Comparison of ENCODE assay signal across 14 cellular contexts in the genomic region with DNA sequence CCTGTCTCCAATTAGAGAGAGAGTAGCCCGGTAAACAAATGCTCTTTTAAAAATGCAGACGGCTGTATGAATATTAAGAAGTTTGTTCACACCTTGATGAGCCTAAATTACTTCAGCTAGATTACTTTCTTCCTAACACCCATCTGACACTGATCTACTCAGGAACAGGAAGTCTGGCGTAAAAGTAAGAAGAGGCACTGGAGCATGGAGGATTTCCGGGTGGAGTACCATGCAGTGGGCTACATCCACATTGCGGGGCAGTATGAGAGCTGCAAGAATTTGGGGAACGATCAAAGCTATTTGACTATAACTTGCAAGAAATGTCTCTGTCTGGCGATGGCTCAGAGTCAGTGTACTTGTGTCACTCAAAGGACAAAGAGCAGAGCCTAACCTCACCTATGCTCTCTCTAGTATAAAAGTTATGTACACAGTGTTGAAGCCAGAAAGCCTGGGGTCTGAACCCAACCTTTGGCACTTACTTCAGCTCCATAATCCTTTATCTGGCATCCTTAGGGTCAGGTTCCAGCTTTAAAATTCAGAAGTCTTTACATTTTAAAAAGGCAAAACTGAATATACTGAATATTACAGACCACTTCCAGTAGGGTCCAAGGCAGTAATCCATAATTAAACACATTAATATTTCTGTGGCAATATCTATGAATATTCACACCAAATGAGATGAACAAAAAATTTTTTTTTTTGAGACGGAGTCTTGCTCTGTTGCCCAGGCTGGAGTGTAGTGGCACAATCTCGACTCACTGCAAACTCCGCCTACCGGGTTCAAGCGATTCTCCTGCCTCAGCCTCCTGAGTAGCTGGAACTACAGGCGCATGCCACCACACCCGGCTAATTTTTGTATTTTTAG. TPM values are rescaled to one million over a fixed set of nuclear protein-coding genes. Genes with fewer than 3 reads are reported as not detected.
DNase-seq lines count a peak whose midpoint lies in the region; ATAC-seq, FAIRE-seq and TF ChIP-seq lines count a peak whose summit lies in the region.
"Had no signal": no experiment of that assay in that cellular context is flagged by ENCODE, and none has a peak within 500 bp of the region (broad histone marks: within the 10 kb centered on the region; RNA-seq: fewer than 3 reads in every experiment).

No MANE protein-coding gene starts in this region.

- in situ Hi-C loops in K562 (cut with MboI) = no loop called here

- H3K9ac ChIP-seq in K562 (ENCODE audit: insufficient read depth in 1 of 2, low read depth in 2 of 2, low read length in 2 of 2) = no peak overlapping the region

- no peaks in the 10 kb centered on the region for H3K9me1 ChIP-seq in K562 (ENCODE audit: control insufficient read depth, insufficient read depth, low read length)

- peaks cover 23% of the 10 kb centered on the region for H3K4me1 Mint-ChIP-seq in type B pancreatic cell (ENCODE audit: unreplicated experiment)
- no peaks in the 10 kb centered on the region for H3K4me1 Mint-ChIP-seq in HFFc6 (ENCODE audit: low read depth)

- TF ChIP-seq CTCF in K562 (IDR thresholded peaks at IDR 0.05 in 2 of 3, conservative IDR thresholded peaks at IDR 0.05 in 1 of 3; ENCODE audit: insufficient read depth in 2 of 3, low read depth in 1 of 3, low read length in 3 of 3) = no peak
- TF ChIP-seq CTCF in type B pancreatic cell (conservative IDR thresholded peaks at IDR 0.05) = no peak
- TF ChIP-seq CTCF in vagina (IDR thresholded peaks at IDR 0.05) = no peak
- TF ChIP-seq CTCF in HFFc6 (IDR thresholded peaks at IDR 0.05) = no peak

- H3K36me3 Mint-ChIP-seq in type B pancreatic cell (peaks cover 17% of the 10 kb centered on the region), HFFc6 (ENCODE audit: low read depth) (peaks cover 14% of the 10 kb centered on the region; the same call in 1 of the 2 replicates)

- no peak for TF ChIP-seq EP300 in K562 (IDR thresholded peaks at IDR 0.05; ENCODE audit: low read length)

- WGBS in K562 (ENCODE audit: insufficient coverage, low coverage, missing lambda C conversion rate) = 89% methylated on average over 14 of the region's 14 CpGs

- no peak overlapping the region for H2AFZ ChIP-seq in K562 (ENCODE audit: low read depth, low read length)

- H3K27me3 ChIP-seq in K562 (ENCODE audit: control insufficient read depth in 2 of 2, insufficient read depth in 2 of 2, low read length in 2 of 2) (no peaks in the 10 kb centered on the region), vagina (no peaks in the 10 kb centered on the region)

- no peak overlapping the region for H3K27ac ChIP-seq in K562 (ENCODE audit: extremely low read depth, low read depth, low read length)
- H3K27ac ChIP-seq in vagina = no peak overlapping the region
- H3K27ac ChIP-seq: SK-N-MC had no signal

- H4K20me1 ChIP-seq in K562 (replicated peaks; ENCODE audit: control insufficient read depth, insufficient read depth, low read length) = 0 out of 2 replicates have a peak, but pooled peaks cover 2% of the 10 kb centered on the region

- H3K36me3 ChIP-seq in K562 (ENCODE audit: control insufficient read depth, insufficient read depth, low read length) (peaks cover 61% of the 10 kb centered on the region), vagina (peaks cover 0 to 17% of the 10 kb centered on the region in 2 donors)

- H3K79me2 ChIP-seq in K562 (ENCODE audit: control insufficient read depth, insufficient read depth, low read length) = peaks cover 3% of the 10 kb centered on the region; the same call in 1 of the 3 replicates

- no peak overlapping the region for H3K4me3 Mint-ChIP-seq in type B pancreatic cell
- H3K4me3 Mint-ChIP-seq in HFFc6 = no peak overlapping the region
- H3K4me3 Mint-ChIP-seq: activated T-cell treated with anti-CD3 and anti-CD28 coated beads, Interleukin-2, amount 50 U/mL, for 24 hours; dendritic cell treated with granulocyte-macrophage colony-stimulating factor and Interleukin-4, amounts not matched to agents 40 ng/mL and 50 ng/mL, for 4 days had no signal

- DNase-seq in K562 (ENCODE audit: extremely low read depth in 1 of 4, low spot score in 3 of 4) (no peak), type B pancreatic cell (ENCODE audit: extremely low spot score, unreplicated experiment) (no peak), vagina (ENCODE audit: extremely low spot score in 2 of 2) (no peak), HFFc6 (no peak)
- DNase-seq: activated T-cell treated with anti-CD3 and anti-CD28 coated beads, Interleukin-2, amount 50 U/mL, for 24 hours; amniotic stem cell; NCI-H187; NK-92 treated with Interleukin-12 subunit alpha and Interleukin-12 subunit beta, amount 100 ng/mL, for 24 hours had no signal

- H3K27ac Mint-ChIP-seq in type B pancreatic cell (peak overlapping the region; percentile 9), HFFc6 (no peak overlapping the region)
- H3K27ac Mint-ChIP-seq: activated T-cell treated with anti-CD3 and anti-CD28 coated beads, Interleukin-2, amount 50 U/mL, for 24 hours; dendritic cell treated with granulocyte-macrophage colony-stimulating factor and Interleukin-4, amounts not matched to agents 40 ng/mL and 50 ng/mL, for 4 days had no signal

- FAIRE-seq in K562 (lab: Jason Lieb, UNC) = no peak

- intact Hi-C loops in K562 (cut with micrococcal nuclease) = no loop called here
- intact Hi-C loops in vagina (cut with DNase I) = no loop called here

- H3K27me3 Mint-ChIP-seq in type B pancreatic cell (no peaks in the 10 kb centered on the region), HFFc6 (ENCODE audit: insufficient read depth) (no peaks in the 10 kb centered on the region)
- H3K27me3 Mint-ChIP-seq: activated T-cell treated with anti-CD3 and anti-CD28 coated beads, Interleukin-2, amount 50 U/mL, for 24 hours; dendritic cell treated with granulocyte-macrophage colony-stimulating factor and Interleukin-4, amounts not matched to agents 40 ng/mL and 50 ng/mL, for 4 days had no signal

- H3K9me3 ChIP-seq in K562 (replicated peaks; ENCODE audit: control insufficient read depth, insufficient read depth, low read depth, low read length) (no peaks in the 10 kb centered on the region), vagina (no peaks in the 10 kb centered on the region)

- BruUV-seq in K562 (replicated peaks; lab: Mats Ljungman, UMichigan) = no TSS peak

- H3K9me3 Mint-ChIP-seq in type B pancreatic cell (no peaks in the 10 kb centered on the region), HFFc6 (no peaks in the 10 kb centered on the region)
- H3K9me3 Mint-ChIP-seq: activated T-cell treated with anti-CD3 and anti-CD28 coated beads, Interleukin-2, amount 50 U/mL, for 24 hours; dendritic cell treated with granulocyte-macrophage colony-stimulating factor and Interleukin-4, amounts not matched to agents 40 ng/mL and 50 ng/mL, for 4 days had no signal

- H3K4me1 ChIP-seq in K562 (replicated peaks in 1 of 2; ENCODE audit: control insufficient read depth in 2 of 2, insufficient read depth in 2 of 2, low read length in 2 of 2) = peaks cover 0 to 10% of the 10 kb centered on the region in 2 experiments; a peak in 2 of 5 replicates
- H3K4me1 ChIP-seq in vagina = no peaks in the 10 kb centered on the region

- TF ChIP-seq POLR2A in K562 (conservative IDR thresholded peaks at IDR 0.05) = no peak
- TF ChIP-seq POLR2A in vagina (IDR thresholded peaks at IDR 0.05) = no peak

- no peak for TF ChIP-seq RAD21 in K562 (CRISPR knock-in tag; conservative IDR thresholded peaks at IDR 0.05 in 1 of 2, IDR thresholded peaks at IDR 0.05 in 1 of 2)

- CTCF ChIA-PET in K562 (lab: Yijun Ruan, JAX; ENCODE audit: low intra/inter-chr PET ratio) = no interaction called here

- peak; percentile 77 for ATAC-seq in GM19397 (IDR thresholded peaks at IDR 0.05; ENCODE audit: unreplicated experiment)
- peak; percentile 59 for ATAC-seq in HG02981 (IDR thresholded peaks at IDR 0.05; ENCODE audit: unreplicated experiment)
- no peak for ATAC-seq in K562
- ATAC-seq in HG02571 (IDR thresholded peaks at IDR 0.05; ENCODE audit: unreplicated experiment) = no peak
- ATAC-seq: activated CD4-positive, CD25-positive, alpha-beta regulatory T cell treated with anti-CD3 and anti-CD28 coated beads, Interleukin-2, amount 50 U/mL, for 24 hours had no signal

- H3K4me3 ChIP-seq in K562 (no peak overlapping the region), vagina (no peak overlapping the region)
- H3K4me3 ChIP-seq: SK-N-MC had no signal

- POLR2A ChIA-PET in K562 (lab: Yijun Ruan, JAX) = interaction anchor here (1.5 kb wide), 1 partner anchor 9 kb away, joined by 3 read pairs; no protein-coding TSS in a partner anchor

- no peak overlapping the region for H3K4me2 ChIP-seq in K562 (ENCODE audit: insufficient read depth, low read length)

TF ChIP-seq in K562, 482 proteins besides CTCF, POLR2A, EP300 and RAD21 (continues in another document):
- TF ChIP-seq, protein P1, sequence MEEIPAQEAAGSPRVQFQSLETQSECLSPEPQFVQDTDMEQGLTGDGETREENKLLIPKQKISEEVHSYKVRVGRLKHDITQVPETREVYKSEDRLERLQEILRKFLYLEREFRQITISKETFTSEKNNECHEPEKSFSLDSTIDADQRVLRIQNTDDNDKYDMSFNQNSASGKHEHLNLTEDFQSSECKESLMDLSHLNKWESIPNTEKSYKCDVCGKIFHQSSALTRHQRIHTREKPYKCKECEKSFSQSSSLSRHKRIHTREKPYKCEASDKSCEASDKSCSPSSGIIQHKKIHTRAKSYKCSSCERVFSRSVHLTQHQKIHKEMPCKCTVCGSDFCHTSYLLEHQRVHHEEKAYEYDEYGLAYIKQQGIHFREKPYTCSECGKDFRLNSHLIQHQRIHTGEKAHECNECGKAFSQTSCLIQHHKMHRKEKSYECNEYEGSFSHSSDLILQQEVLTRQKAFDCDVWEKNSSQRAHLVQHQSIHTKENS (CRISPR knock-in tag; IDR thresholded peaks at IDR 0.05) = no peak

RNA-seq across cellular contexts. Expression of a gene that starts 7.9 kb away (rescaled TPM):
- total RNA-seq in K562 (2011; cell fraction: chromatin; rRNA removed; ENCODE audit: low replicate concordance) = 24.6 and 55.8 TPM in 2 replicates
- 17.2 and 20.8 TPM in 2 replicates for total RNA-seq in K562 (2011; cell fraction: nucleolus; rRNA removed)
- total RNA-seq in K562 (2011; cell fraction: nucleoplasm; rRNA removed) = 24.4 and 26.3 TPM in 2 replicates
- total RNA-seq in K562 (2014; rRNA removed) (42.5 and 60.1 TPM in 2 replicates), K562 (2014; rRNA removed; fragmentation: Illumina TruSeq; extraction: Trizol) (67.4 and 75.8 TPM in 2 replicates), K562 (2015; rRNA removed; fragmentation: Illumina TruSeq; extraction: Trizol) (61.9 and 68.8 TPM in 2 replicates), K562 (2021) (50.7 and 53.8 TPM in 2 replicates), type B pancreatic cell (ENCODE audit: low replicate concordance) (39.7 and 54.3 TPM in 2 replicates), vagina (28.7 TPM)
- polyA plus RNA-seq in K562 (2011; rRNA removed) (55.0 and 67.5 TPM in 2 replicates), K562 (2014; fragmentation: Illumina TruSeq; extraction: Trizol) (50.9 and 58.5 TPM in 2 replicates), K562 (2014; fragmentation: Nextera tagmentation; extraction: Ambion mirVana) (10 to 100 TPM; 32.1 to 49.8 TPM), K562 (2014; rRNA removed) (49.9 and 51.1 TPM in 2 replicates)
- polyA plus RNA-seq in K562 (2011; cell fraction: cytosol; rRNA removed) = 15.4 and 29.3 TPM in 2 replicates
- 38.5 and 41.8 TPM in 2 replicates for polyA plus RNA-seq in K562 (2011; cell fraction: nucleus; rRNA removed)
- 39.7 and 47.9 TPM in 2 replicates for polyA plus RNA-seq in K562 (2012)
- polyA minus RNA-seq in K562 (2011; rRNA and poly(A)+ RNA removed) = 72.8 and 76.4 TPM in 2 replicates
- polyA minus RNA-seq in K562 (2011; cell fraction: cytosol; rRNA and poly(A)+ RNA removed) = 21.7 and 26.0 TPM in 2 replicates
- 28.3 and 41.1 TPM in 2 replicates for polyA minus RNA-seq in K562 (2011; cell fraction: nucleus; rRNA and poly(A)+ RNA removed)
- total RNA-seq in HFFc6 (2021; fragmentation: NEBNext Ultra II Directional; extraction: Animal tissue kit (Norgen Biotek cat#: 25700)) = 10 to 100 TPM; 32.5 to 37.2 (median 34.8) TPM

Comparison
In these comparisons a context has a peak if more than half of its experiments do, and no peak if none do; other contexts are left out.
1. ATAC-seq: peak in GM19397 (single experiment) and HG02981 (single experiment); none in K562 (single experiment) and HG02571 (single experiment).